ENCODE assay signal across 18 cellular contexts in genomic region chr3:11609481-11609880, GRCh38. TPM values are rescaled to one million over a fixed set of nuclear protein-coding genes. Genes with fewer than 3 reads are reported as not detected.
DNase-seq lines count a peak whose midpoint lies in the region; ATAC-seq and TF ChIP-seq lines count a peak whose summit lies in the region.
"Had no signal": no experiment of that assay in that cellular context is flagged by ENCODE, and none has a peak within 500 bp of the region (broad histone marks: within the 10 kb centered on the region; RNA-seq: fewer than 3 reads in every experiment).

No MANE protein-coding gene starts in this region.

- 97% methylated on average over 4 of the region's 9 CpGs; no CpG with 5 or more reads in 1 of the 2 experiments for WGBS in IMR-90 (ENCODE audit: extremely low coverage in 2 of 2, insufficient read length in 1 of 2), 2 experiments
- WGBS in hepatocyte (ENCODE audit: low lambda C conversion rate, missing lambda C conversion rate) = 77% methylated on average over 9 of the region's 9 CpGs

- H3K9me3 Mint-ChIP-seq in progenitor cell of endocrine pancreas (ENCODE audit: low read depth) = no peaks in the 10 kb centered on the region
- H3K9me3 Mint-ChIP-seq: activated CD4-positive, alpha-beta T cell treated with anti-CD3 and anti-CD28 coated beads, Interleukin-2, amount 10 ng/mL, durations not matched to agents 7 days and 5 days; H9 had no signal

- H3K4me1 Mint-ChIP-seq in progenitor cell of endocrine pancreas (ENCODE audit: low read depth) = peaks cover 45% of the 10 kb centered on the region

- H2AK5ac ChIP-seq in IMR-90 (ENCODE audit: low read depth, low read length) = no peak overlapping the region

- H3K79me2 ChIP-seq in SU-DHL-6 (ENCODE audit: insufficient read depth, low read length) (peaks cover 94% of the 10 kb centered on the region), hepatocyte (peaks cover 95% of the 10 kb centered on the region)

- H3K27me3 Mint-ChIP-seq in progenitor cell of endocrine pancreas = no peaks in the 10 kb centered on the region
- H3K27me3 Mint-ChIP-seq: activated CD4-positive, alpha-beta T cell treated with anti-CD3 and anti-CD28 coated beads, Interleukin-2, amount 10 ng/mL, durations not matched to agents 7 days and 5 days had no signal

- H3K18ac ChIP-seq in IMR-90 (ENCODE audit: low read depth, low read length) = peak overlapping the region; percentile 9; the same call in 1 of the 2 replicates

- in situ Hi-C loops in IMR-90 (cut with MboI; ENCODE audit: low sequenced_read_pairs) = no loop called here

- peaks cover 52% of the 10 kb centered on the region for H4K20me1 ChIP-seq in IMR-90 (ENCODE audit: insufficient read depth, low read length)
- H4K20me1 ChIP-seq in SU-DHL-6 (ENCODE audit: low read depth, low read length) = no peaks in the 10 kb centered on the region
- H4K20me1 ChIP-seq in hepatocyte (ENCODE audit: insufficient read depth, poor library complexity, severe bottlenecking) = peaks cover 82% of the 10 kb centered on the region

- peaks cover 19% of the 10 kb centered on the region for H3F3A ChIP-seq in SU-DHL-6 (ENCODE audit: insufficient read depth)

- TF ChIP-seq RAD21 in IMR-90 (IDR thresholded peaks at IDR 0.05; ENCODE audit: low read length) = no peak

- no peak overlapping the region; the same call in 1 of the 2 replicates for H4K91ac ChIP-seq in IMR-90 (ENCODE audit: insufficient read depth, low read depth, low read length)

- H3K9me2 ChIP-seq in SU-DHL-6 (replicated peaks; ENCODE audit: insufficient read depth, low read length) = no peaks in the 10 kb centered on the region
- no peaks in the 10 kb centered on the region for H3K9me2 ChIP-seq in hepatocyte (replicated peaks; ENCODE audit: insufficient read depth)

- BruUV-seq in IMR-90 (replicated peaks; lab: Mats Ljungman, UMichigan) = no TSS peak

- peak overlapping the region; percentile 56 for H2BK5ac ChIP-seq in IMR-90 (ENCODE audit: low read depth, low read length, poor library complexity, severe bottlenecking)

- H3K27me3 ChIP-seq in IMR-90 (ENCODE audit: control insufficient read depth, insufficient read depth, low read length) (no peaks in the 10 kb centered on the region), SU-DHL-6 (ENCODE audit: low read length) (no peaks in the 10 kb centered on the region), hepatocyte (no peaks in the 10 kb centered on the region)
- H3K27me3 ChIP-seq: breast epithelium, sigmoid colon had no signal

- intact Hi-C loops in IMR-90 (cut with micrococcal nuclease) = no loop called here

- no peaks in the 10 kb centered on the region for H3K9me3 ChIP-seq in IMR-90 (ENCODE audit: control insufficient read depth, insufficient read depth, low read length)
- H3K9me3 ChIP-seq in SU-DHL-6 (ENCODE audit: insufficient read depth, low read length) = no peaks in the 10 kb centered on the region
- H3K9me3 ChIP-seq in hepatocyte (ENCODE audit: low read depth) = no peaks in the 10 kb centered on the region
- H3K9me3 ChIP-seq: breast epithelium, sigmoid colon had no signal

- peak overlapping the region; percentile 31; the same call in 1 of the 2 replicates for H3K23ac ChIP-seq in IMR-90 (ENCODE audit: low read depth, low read length)

- dilution Hi-C loops in IMR-90 (cut with HindIII; ENCODE audit: low sequenced_read_pairs, unreplicated experiment) = no loop called here

- H3K56ac ChIP-seq in IMR-90 (ENCODE audit: extremely low read depth, insufficient read depth, low read length) = no peak overlapping the region

- H3K4me2 ChIP-seq in IMR-90 (ENCODE audit: low read depth, low read length) (no peak overlapping the region), SU-DHL-6 (ENCODE audit: low read depth, low read length, poor library complexity, severe bottlenecking) (peak overlapping the region; percentile 8), hepatocyte (peak overlapping the region; percentile 66)

- DNase-seq in IMR-90 (no peak), hepatocyte (ENCODE audit: low spot score) (no peak), progenitor cell of endocrine pancreas (ENCODE audit: low spot score, unreplicated experiment) (no peak), NOMO-1 treated with DMSO at 0.1 percent for 48 hours (lab: John Stamatoyannopoulos, UW; ENCODE audit: unreplicated experiment) (no peak)
- DNase-seq in activated CD4-positive, CD25-positive, alpha-beta regulatory T cell treated with anti-CD3 and anti-CD28 coated beads, Interleukin-2, amount 50 U/mL, for 72 hours = no peak
- DNase-seq: activated CD4-positive, alpha-beta T cell treated with anti-CD3 and anti-CD28 coated beads, Interleukin-2, amount 10 ng/mL, durations not matched to agents 7 days and 5 days; activated naive CD4-positive, alpha-beta T cell treated with Interleukin-2 at 50 U/mL for 16 hours; effector CD4-positive, alpha-beta T cell; H9; NCI-H146; NCI-H446; sigmoid colon; stimulated activated CD4-positive, alpha-beta T cell treated with anti-CD3 and anti-CD28 coated beads, Interleukin-4, amount 100 ng/mL, for 4 hours had no signal

- peak overlapping the region; percentile 36; the same call in 1 of the 2 replicates for H3K27ac ChIP-seq in IMR-90 (ENCODE audit: insufficient read depth, low read length)
- H3K27ac ChIP-seq in SU-DHL-6 (ENCODE audit: low read depth, low read length) = peak overlapping the region; percentile 41; the same call in 1 of the 2 replicates
- peak overlapping the region; percentile 79 for H3K27ac ChIP-seq in hepatocyte
- H3K27ac ChIP-seq: SK-N-MC had no signal

- H2AK9ac ChIP-seq in IMR-90 (replicated peaks; ENCODE audit: low read depth, low read length, poor library complexity) = no peak overlapping the region

- H2BK120ac ChIP-seq in IMR-90 (ENCODE audit: low read depth, low read length) = 0 out of 2 replicates have a peak overlapping the region, but pooled peaks have one; percentile 26

- ATAC-seq in IMR-90 (ENCODE audit: low read depth) = no peak
- no peak for ATAC-seq in GM18502 (IDR thresholded peaks at IDR 0.05; ENCODE audit: poor library complexity, unreplicated experiment)
- ATAC-seq in HG03039 (IDR thresholded peaks at IDR 0.05; ENCODE audit: unreplicated experiment) = no peak

- H3K36me3 ChIP-seq in IMR-90 (ENCODE audit: control insufficient read depth, insufficient read depth, low read length) = peaks cover 8% of the 10 kb centered on the region
- H3K36me3 ChIP-seq in SU-DHL-6 (ENCODE audit: low read length) = no peaks in the 10 kb centered on the region
- H3K36me3 ChIP-seq in hepatocyte (replicated peaks; ENCODE audit: insufficient read depth, low read depth) = no peaks in the 10 kb centered on the region
- H3K36me3 ChIP-seq: breast epithelium, sigmoid colon had no signal

- peaks cover 12 to 79% of the 10 kb centered on the region in 2 experiments for H3K79me1 ChIP-seq in IMR-90 (ENCODE audit: low read depth in 1 of 2, low read length in 2 of 2)

- no peak overlapping the region for H2BK15ac ChIP-seq in IMR-90 (ENCODE audit: low read depth, low read length)

- H3K4me3 Mint-ChIP-seq in progenitor cell of endocrine pancreas (ENCODE audit: low read depth) = no peak overlapping the region
- H3K4me3 Mint-ChIP-seq: activated CD4-positive, alpha-beta T cell treated with anti-CD3 and anti-CD28 coated beads, Interleukin-2, amount 10 ng/mL, durations not matched to agents 7 days and 5 days; H9 had no signal

- POLR2A ChIA-PET in IMR-90 (lab: Charles Lee; ENCODE audit: unreplicated experiment) = no interaction called here

- H3K27ac Mint-ChIP-seq in progenitor cell of endocrine pancreas = peak overlapping the region; percentile 40
- H3K27ac Mint-ChIP-seq: activated CD4-positive, alpha-beta T cell treated with anti-CD3 and anti-CD28 coated beads, Interleukin-2, amount 10 ng/mL, durations not matched to agents 7 days and 5 days had no signal

- no peak overlapping the region for H3K9ac ChIP-seq in IMR-90 (ENCODE audit: low read depth, low read length)
- no peak overlapping the region for H3K9ac ChIP-seq in SU-DHL-6 (ENCODE audit: low read length)

- H3K14ac ChIP-seq in IMR-90 (replicated peaks; ENCODE audit: low read depth, low read length) = no peak overlapping the region; the same call in 1 of the 2 replicates

- peaks cover 9% of the 10 kb centered on the region for H3K36me3 Mint-ChIP-seq in progenitor cell of endocrine pancreas (ENCODE audit: insufficient read depth)

- peak overlapping the region; percentile 53 to 60; a peak in 3 of 4 replicates for H4K8ac ChIP-seq in IMR-90 (ENCODE audit: low read depth in 2 of 2, low read length in 2 of 2)

- H3K4ac ChIP-seq in IMR-90 (ENCODE audit: low read depth, low read length) = peak overlapping the region; percentile 7; the same call in 1 of the 2 replicates

- H3K4me1 ChIP-seq in IMR-90 (ENCODE audit: control insufficient read depth, insufficient read depth, low read length) (peaks cover 48% of the 10 kb centered on the region), hepatocyte (ENCODE audit: insufficient read depth) (peaks cover 67% of the 10 kb centered on the region)

- TF ChIP-seq CTCF in IMR-90 (conservative IDR thresholded peaks at IDR 0.05; ENCODE audit: low read depth, low read length) (no peak), SU-DHL-6 (IDR thresholded peaks at IDR 0.05; ENCODE audit: insufficient read depth, low read length, poor library complexity, severe bottlenecking) (no peak), hepatocyte (IDR thresholded peaks at IDR 0.05; ENCODE audit: poor library complexity) (no peak), progenitor cell of endocrine pancreas (IDR thresholded peaks at IDR 0.05; ENCODE audit: unreplicated experiment) (no peak)

- CTCF ChIA-PET in IMR-90 (lab: Yijun Ruan, JAX) = no interaction called here

- H4K5ac ChIP-seq in IMR-90 (ENCODE audit: low read depth, low read length) = no peak overlapping the region; the same call in 1 of the 2 replicates

- no peak overlapping the region for H2BK20ac ChIP-seq in IMR-90 (ENCODE audit: low read depth, low read length)

- H3K4me3 ChIP-seq in IMR-90 (ENCODE audit: insufficient read depth, low read depth, low read length) (no peak overlapping the region), SU-DHL-6 (ENCODE audit: insufficient read depth, low read length, poor library complexity, severe bottlenecking) (no peak overlapping the region), hepatocyte (no peak overlapping the region)
- H3K4me3 ChIP-seq: sigmoid colon, SK-N-MC had no signal

- H3K9me1 ChIP-seq in IMR-90 (ENCODE audit: insufficient read depth, low read length) = peaks cover 33% of the 10 kb centered on the region

- no peak for TF ChIP-seq POLR2A in IMR-90 (IDR thresholded peaks at IDR 0.05; ENCODE audit: low read depth, low read length)

- no peak overlapping the region for H2AFZ ChIP-seq in IMR-90 (replicated peaks; ENCODE audit: low read length, poor library complexity)
- no peak overlapping the region for H2AFZ ChIP-seq in SU-DHL-6 (ENCODE audit: low read depth, low read length, severe bottlenecking)
- no peak overlapping the region for H2AFZ ChIP-seq in hepatocyte

TF ChIP-seq in IMR-90, 13 proteins besides CTCF, POLR2A, EP300 and RAD21 (continues in another document):
- TF ChIP-seq CEBPB (IDR thresholded peaks at IDR 0.05; ENCODE audit: low read depth, low read length) (no peak), MXI1 (IDR thresholded peaks at IDR 0.05; ENCODE audit: borderline replicate concordance, low read depth, low read length) (no peak)

RNA-seq across cellular contexts. Expression of gene VGLL4, which starts 34.2 kb away (rescaled TPM):
- 26.2 and 34.2 TPM in 2 replicates for total RNA-seq in IMR-90 (2012; rRNA removed)
- 35.4 and 45.8 TPM in 2 replicates for polyA plus RNA-seq in IMR-90 (2012; rRNA removed)
- 36.0 and 50.5 TPM in 2 replicates for polyA plus RNA-seq in IMR-90 (2012; cell fraction: cytosol; rRNA removed)
- 72.1 and 93.1 TPM in 2 replicates for polyA plus RNA-seq in IMR-90 (2012; cell fraction: nucleus; rRNA removed; ENCODE audit: low replicate concordance)
- total RNA-seq in hepatocyte = 99.3 and 109 TPM in 2 replicates
- polyA plus RNA-seq in hepatocyte = 57.9 and 70.5 TPM in 2 replicates
- 93.2 and 93.4 TPM in 2 replicates for total RNA-seq in progenitor cell of endocrine pancreas
